ENCODE assay signal across 15 cellular contexts in genomic region chr7:134730359-134730758, GRCh38. TPM values are rescaled to one million over a fixed set of nuclear protein-coding genes. Genes with fewer than 3 reads are reported as not detected.
DNase-seq lines count a peak whose midpoint lies in the region; ATAC-seq, FAIRE-seq and TF ChIP-seq lines count a peak whose summit lies in the region.
"Had no signal": no experiment of that assay in that cellular context is flagged by ENCODE, and none has a peak within 500 bp of the region (broad histone marks: within the 10 kb centered on the region; RNA-seq: fewer than 3 reads in every experiment).

No MANE protein-coding gene starts in this region.

- no peaks in the 10 kb centered on the region for H3K36me3 ChIP-seq in uterus
- no peaks in the 10 kb centered on the region for H3K36me3 ChIP-seq in H7 (replicated peaks; ENCODE audit: control insufficient read depth, insufficient read depth, low read length)

- H3K27ac Mint-ChIP-seq in nephron progenitor cell: peak overlapping the region; percentile 21

- peaks cover 44% of the 10 kb centered on the region for H3K4me1 Mint-ChIP-seq in nephron progenitor cell
- H3K4me1 Mint-ChIP-seq: neural crest cell had no signal

- peaks cover 4% of the 10 kb centered on the region for H3K9me3 Mint-ChIP-seq in nephron progenitor cell
- H3K9me3 Mint-ChIP-seq: neural crest cell had no signal

- no peak for TF ChIP-seq POLR2A in uterus (IDR thresholded peaks at IDR 0.05)

- intact Hi-C loops in Right ventricle myocardium superior (cut with DNase I): no loop called here
- intact Hi-C loops in Right ventricle myocardium inferior (cut with DNase I): no loop called here
- intact Hi-C loops in uterus (cut with DNase I; ENCODE audit: low total_unique reads): no loop called here
- intact Hi-C loops in sciatic nerve (cut with DNase I): no loop called here

- peak; percentile 15 for ATAC-seq in Right ventricle myocardium superior (ENCODE audit: poor library complexity)
- ATAC-seq in Right ventricle myocardium inferior: no peak
- ATAC-seq in HG03378 (IDR thresholded peaks at IDR 0.05; ENCODE audit: unreplicated experiment): no peak
- no peak for ATAC-seq in sciatic nerve
- ATAC-seq: A549 had no signal

- no peak overlapping the region for H3K4me3 Mint-ChIP-seq in nephron progenitor cell
- H3K4me3 Mint-ChIP-seq: neural crest cell had no signal

- DNase-seq in Right ventricle myocardium superior (no peak), Right ventricle myocardium inferior (ENCODE audit: missing footprints) (no peak), nephron progenitor cell (no peak), uterus (no peak), sciatic nerve (ENCODE audit: low spot score) (no peak), H7 (no peak)
- DNase-seq: amygdala; DND-41; NCI-H2081 treated with DMSO at 0.1 percent for 48 hours; stimulated activated CD4-positive, alpha-beta T cell treated with anti-CD3 and anti-CD28 coated beads, Interleukin-4, amount 100 ng/mL, for 24 hours had no signal

- H3K27ac ChIP-seq in uterus: peak overlapping the region; percentile 90 to 93
- H3K27ac ChIP-seq: A549 had no signal

- peaks cover 13 to 16% of the 10 kb centered on the region in 2 donors for H3K4me1 ChIP-seq in uterus
- H3K4me1 ChIP-seq: A549 had no signal

- FAIRE-seq in endometrium (lab: Jason Lieb, UNC): peak; percentile 87
- FAIRE-seq: A549, islet of Langerhans had no signal

- H3K9me3 ChIP-seq in uterus: no peaks in the 10 kb centered on the region
- H3K9me3 ChIP-seq: A549 had no signal

- H3K36me3 Mint-ChIP-seq in nephron progenitor cell (ENCODE audit: low read depth): no peaks in the 10 kb centered on the region

- TF ChIP-seq CTCF in nephron progenitor cell (IDR thresholded peaks at IDR 0.05) (no peak), uterus (IDR thresholded peaks at IDR 0.05) (no peak)

- peaks cover 5% of the 10 kb centered on the region for H3K27me3 Mint-ChIP-seq in nephron progenitor cell (ENCODE audit: low read depth, poor library complexity)

- peak overlapping the region in 1 of 2 donors; percentile 6 for H3K4me3 ChIP-seq in uterus
- no peak overlapping the region for H3K4me3 ChIP-seq in H7 (ENCODE audit: insufficient read depth, low read depth, low read length)
- H3K4me3 ChIP-seq: A549 had no signal

- H3K27me3 ChIP-seq in uterus: no peaks in the 10 kb centered on the region
- H3K27me3 ChIP-seq in H7 (ENCODE audit: control insufficient read depth, insufficient read depth, low read length): no peaks in the 10 kb centered on the region

RNA-seq across cellular contexts. Expression of gene CALD1, which starts 49.1 kb away (rescaled TPM):
- total RNA-seq in Right ventricle myocardium superior: 86.1 TPM
- total RNA-seq in Right ventricle myocardium inferior: 99.1 TPM
- total RNA-seq in uterus: 1,000 to 10,000 TPM in 1 of 4 donors, 100 to 1,000 TPM in 3; 351 to 1,046 (median 551) TPM
- 534 TPM for total RNA-seq in sciatic nerve
- total RNA-seq in H7 (2014; rRNA removed; shearing (Covaris generic)): 95.0 and 99.8 TPM in 2 replicates
